ENCODE assay signal across 8 cellular contexts in the genomic region with DNA sequence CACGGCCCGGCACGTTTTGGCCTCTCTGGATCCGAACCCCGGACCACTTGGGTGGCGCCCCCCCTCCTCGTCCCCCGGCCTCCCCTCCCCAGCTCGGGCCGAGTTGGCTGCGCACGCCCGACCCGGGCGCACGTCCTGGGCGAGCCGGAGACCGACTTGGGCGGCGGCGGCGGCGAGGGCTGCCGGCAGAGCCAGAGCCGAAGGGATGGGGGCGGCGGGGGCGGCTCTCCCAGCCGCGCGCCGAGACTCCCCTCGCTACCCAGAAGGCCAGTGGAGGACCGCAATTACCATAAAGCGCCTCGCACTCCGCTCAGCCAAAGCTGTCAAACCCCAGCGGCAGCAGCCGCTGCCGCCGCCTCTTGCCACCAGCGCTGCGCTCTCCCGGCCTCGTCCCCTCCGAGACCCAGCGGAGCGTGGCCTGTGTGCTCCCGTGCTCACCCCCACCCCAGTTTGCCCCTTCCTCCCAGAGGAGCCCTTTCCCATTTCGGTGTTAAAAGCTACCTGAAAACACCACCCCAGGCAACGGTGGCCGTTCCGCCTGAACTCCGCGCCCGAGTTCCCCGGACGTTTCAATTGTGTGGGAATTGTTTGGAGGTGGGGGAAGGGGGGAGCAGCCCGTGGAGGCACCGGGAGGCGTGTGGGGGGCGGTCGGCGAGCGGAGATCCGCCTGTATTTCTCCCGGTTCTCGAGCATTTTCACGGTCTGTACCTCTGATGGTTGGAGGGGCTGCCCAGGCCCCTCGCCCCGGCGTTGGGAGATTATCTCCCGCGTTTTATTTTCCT. TPM values are rescaled to one million over a fixed set of nuclear protein-coding genes. Genes with fewer than 3 reads are reported as not detected.
DNase-seq lines count a peak whose midpoint lies in the region; ATAC-seq lines count a peak whose summit lies in the region.

No MANE protein-coding gene starts in this region.

- peak overlapping the region; percentile 86 for H3K4me3 Mint-ChIP-seq in activated naive CD4-positive, alpha-beta T cell treated with anti-CD3 and anti-CD28 coated beads, Interleukin-2, amount 50 U/mL, for 24 hours

- H3K27me3 ChIP-seq in NT2/D1 (ENCODE audit: insufficient read depth, insufficient read length), result peaks cover 32% of the 10 kb centered on the region

- no peaks in the 10 kb centered on the region for H3K9me3 ChIP-seq in NT2/D1 (ENCODE audit: insufficient read depth, low read length)

- H3K9ac ChIP-seq in NT2/D1 (ENCODE audit: insufficient read length, low read depth), result peak overlapping the region; percentile 50

- no peaks in the 10 kb centered on the region for H3K36me3 Mint-ChIP-seq in activated naive CD4-positive, alpha-beta T cell treated with anti-CD3 and anti-CD28 coated beads, Interleukin-2, amount 50 U/mL, for 24 hours

- peaks cover 6% of the 10 kb centered on the region for H3K4me1 ChIP-seq in NT2/D1 (ENCODE audit: insufficient read depth, insufficient read length)

- H3K27ac Mint-ChIP-seq in activated naive CD4-positive, alpha-beta T cell treated with anti-CD3 and anti-CD28 coated beads, Interleukin-2, amount 50 U/mL, for 24 hours, result peak overlapping the region; percentile 70

- peak; percentile 48 for ATAC-seq in left ventricle myocardium superior

- no peaks in the 10 kb centered on the region for H3K36me3 ChIP-seq in NT2/D1 (ENCODE audit: insufficient read depth, insufficient read length, low read length)

- H3K4me1 Mint-ChIP-seq in activated naive CD4-positive, alpha-beta T cell treated with anti-CD3 and anti-CD28 coated beads, Interleukin-2, amount 50 U/mL, for 24 hours, result peaks cover 13% of the 10 kb centered on the region

- H3K27me3 Mint-ChIP-seq in activated naive CD4-positive, alpha-beta T cell treated with anti-CD3 and anti-CD28 coated beads, Interleukin-2, amount 50 U/mL, for 24 hours, result no peaks in the 10 kb centered on the region

- peak; percentile 80 for DNase-seq in ELF-1 (ENCODE audit: low read depth, low spot score)
- DNase-seq in HCEC 1CT, result peak; percentile 59
- no peak for DNase-seq in NT2/D1 (ENCODE audit: low read depth, low spot score)
- DNase-seq in left ventricle myocardium superior, result peak; percentile 60
- peak; percentile 79 for DNase-seq in retina
- DNase-seq in amniotic stem cell (lab: John Stamatoyannopoulos, UW), result no peak
- no peak for DNase-seq in GF-D8 (lab: John Stamatoyannopoulos, UW)

- H3K9me3 Mint-ChIP-seq in activated naive CD4-positive, alpha-beta T cell treated with anti-CD3 and anti-CD28 coated beads, Interleukin-2, amount 50 U/mL, for 24 hours, result no peaks in the 10 kb centered on the region

- peak overlapping the region; percentile 42 for H3K4me3 ChIP-seq in NT2/D1 (ENCODE audit: insufficient read length, low read depth)

- intact Hi-C loops in left ventricle myocardium superior (cut with micrococcal nuclease), result no loop called here

RNA-seq across cellular contexts. Expression of a gene that starts 0.7 kb away (rescaled TPM):
- 16.4 TPM for total RNA-seq in left ventricle myocardium superior

Comparison
In these comparisons a context has a peak if more than half of its experiments do, and no peak if none do; other contexts are left out.
1. DNase-seq: peak in ELF-1 (single experiment), HCEC 1CT (single experiment), left ventricle myocardium superior (single experiment) and retina (single experiment); none in NT2/D1 (single experiment), amniotic stem cell (single experiment) and GF-D8 (single experiment).